Comparison of ENCODE assay signal across 23 cellular contexts in the genomic region with DNA sequence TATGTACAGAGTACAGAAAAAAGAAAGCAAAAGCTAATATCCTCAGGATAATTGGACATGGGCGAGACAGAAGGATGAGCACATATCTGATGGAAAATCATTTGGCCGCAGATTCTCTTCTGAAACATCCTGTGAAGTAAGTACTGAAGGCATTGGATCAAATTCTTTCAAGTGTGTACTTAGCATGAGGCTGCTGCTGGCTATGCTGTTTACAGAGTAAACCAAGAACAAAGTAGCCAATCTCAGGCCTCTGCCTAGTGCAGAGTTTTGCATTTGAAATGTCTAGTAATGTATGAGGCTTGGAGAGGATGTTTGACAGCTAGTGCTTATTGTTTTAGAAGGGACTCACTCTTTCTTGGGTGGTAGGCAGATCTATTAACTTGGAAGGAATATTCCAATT.
"Had no signal": no experiment of that assay in that cellular context is flagged by ENCODE, and none has a peak within 500 bp of the region (broad histone marks: within the 10 kb centered on the region; RNA-seq: fewer than 3 reads in every experiment).

No MANE protein-coding gene starts in this region.

- ATAC-seq: activated T-cell treated with anti-CD3 and anti-CD28 coated beads, Interleukin-2, amount 50 U/mL, for 4 hours; Panc1; Right ventricle myocardium inferior; T-cell had no signal

- DNase-seq: activated CD4-positive, alpha-beta memory T cell treated with anti-CD3 and anti-CD28 coated beads for 36 hours; activated CD4-positive, alpha-beta T cell treated with anti-CD3 and anti-CD28 coated beads, Interleukin-2, amount 10 ng/mL, durations not matched to agents 7 days and 5 days; activated CD4-positive, CD25-positive, alpha-beta regulatory T cell; activated CD8-positive, alpha-beta memory T cell treated with anti-CD3 and anti-CD28 coated beads for 24 hours; activated effector memory CD4-positive, alpha-beta T cell treated with anti-CD3 and anti-CD28 coated beads, Interleukin-2, amount 50 U/mL, for 16 hours; activated naive CD4-positive, alpha-beta T cell treated with anti-CD3 and anti-CD28 coated beads for 36 hours; activated T-cell treated with anti-CD3 and anti-CD28 coated beads, Interleukin-2, amount 50 U/mL, for 4 hours; amygdala; KBM-7; MM.1S; NCI-H1436; NCI-H1694 treated with DMSO at 0.1 percent for 48 hours; NCI-H2029 treated with DMSO at 0.1 percent for 48 hours; NCI-H2227 treated with DMSO at 0.1 percent for 48 hours; NCI-H510A; NCI-H526 treated with DMSO at 0.1 percent for 48 hours; RPMI8226; T-cell; T-helper 2 cell; T1000 had no signal

- H3K4me3 ChIP-seq: SK-N-MC had no signal
